ENCODE assay signal across 1 cellular context in the genomic region with DNA sequence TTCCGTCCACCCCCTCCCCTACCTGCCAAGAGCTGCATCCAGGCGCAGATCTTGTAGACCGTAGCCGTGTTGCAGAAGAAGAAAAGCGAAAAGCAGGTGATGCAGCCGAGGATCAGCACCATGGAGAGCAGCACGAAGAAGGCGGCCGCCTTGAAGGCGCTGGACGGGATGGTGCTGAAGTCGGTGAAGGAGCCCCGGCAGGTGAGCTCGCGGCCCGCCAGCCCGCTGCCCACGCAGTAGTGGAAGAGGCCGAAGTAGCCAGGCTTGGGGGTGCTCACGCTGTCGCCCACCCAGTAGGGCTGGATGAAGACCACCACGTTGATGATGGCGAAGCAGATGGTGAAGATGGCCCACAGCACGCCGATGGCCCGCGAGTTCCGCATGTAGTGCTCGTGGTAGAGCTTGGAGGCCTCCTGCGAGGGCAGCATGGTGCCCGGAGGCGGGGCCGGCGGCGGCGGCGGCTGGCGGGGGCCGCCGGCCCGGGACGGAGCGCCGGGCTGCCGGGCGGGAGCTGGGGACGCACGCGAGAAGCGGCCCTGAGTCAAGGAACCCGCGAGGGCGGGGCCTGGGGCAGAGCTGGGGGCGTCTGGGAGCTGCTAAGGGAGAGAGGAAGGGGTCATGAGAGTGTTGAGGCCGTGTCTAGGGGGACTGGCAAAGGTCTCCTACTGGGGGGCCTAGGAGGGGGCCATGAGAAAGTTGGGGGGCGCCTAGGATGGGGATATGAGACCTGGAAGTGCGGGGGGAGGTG.
TF ChIP-seq lines count a peak whose summit lies in the region.

No MANE protein-coding gene starts in this region.

TF ChIP-seq in SK-N-SH treated with all-trans-retinoic acid at 6 μM for 48 hours, 23 proteins besides CTCF, POLR2A, EP300 and RAD21 (continued from another document):
- peak; percentile 53; the same call in 1 of the 2 replicates for TF ChIP-seq TSHZ2 (CRISPR knock-in tag; IDR thresholded peaks at IDR 0.05)
- no peak for TF ChIP-seq ARNTL (CRISPR knock-in tag; IDR thresholded peaks at IDR 0.05; ENCODE audit: borderline replicate concordance, low read depth)
- peak; percentile 88; the same call in 1 of the 2 replicates for TF ChIP-seq SNAI2 (CRISPR knock-in tag; IDR thresholded peaks at IDR 0.05)
- TF ChIP-seq CSRNP3 (CRISPR knock-in tag; IDR thresholded peaks at IDR 0.05): no peak
- TF ChIP-seq GLIS3 (CRISPR knock-in tag; IDR thresholded peaks at IDR 0.05): no peak
- TF ChIP-seq ZFP30 (CRISPR knock-in tag; IDR thresholded peaks at IDR 0.05): no peak
- TF ChIP-seq ZNF565 (CRISPR knock-in tag; conservative IDR thresholded peaks at IDR 0.05; ENCODE audit: low read depth): no peak
- no peak for TF ChIP-seq ZNF8 (CRISPR knock-in tag; IDR thresholded peaks at IDR 0.05)
- TF ChIP-seq CSDC2 (CRISPR knock-in tag; IDR thresholded peaks at IDR 0.05): peak; percentile 92; the same call in 1 of the 2 replicates
- no peak for TF ChIP-seq PATZ1 (CRISPR knock-in tag; IDR thresholded peaks at IDR 0.05; ENCODE audit: borderline replicate concordance)
